Comparison of ENCODE assay signal across 19 cellular contexts in genomic region chr4:103100691-103101090, GRCh38.
"Had no signal": no experiment of that assay in that cellular context is flagged by ENCODE, and none has a peak within 500 bp of the region (broad histone marks: within the 10 kb centered on the region; RNA-seq: fewer than 3 reads in every experiment).

No MANE protein-coding gene starts in this region.

- H3K36me3 Mint-ChIP-seq: activated CD4-positive, alpha-beta memory T cell treated with anti-CD3 and anti-CD28 coated beads for 36 hours; natural killer cell had no signal

- H3K27me3 Mint-ChIP-seq: activated CD4-positive, alpha-beta memory T cell treated with anti-CD3 and anti-CD28 coated beads for 36 hours; dendritic cell treated with granulocyte-macrophage colony-stimulating factor and Interleukin-4, amounts not matched to agents 40 ng/mL and 50 ng/mL, for 4 days; progenitor cell of endocrine pancreas had no signal

- DNase-seq: activated CD4-positive, alpha-beta memory T cell treated with anti-CD3 and anti-CD28 coated beads for 36 hours; activated gamma-delta T cell treated with Interleukin-2 at 50 U/mL for 16 hours; activated T-cell treated with anti-CD3 and anti-CD28 coated beads for 4 hours; effector memory CD4-positive, alpha-beta T cell; foreskin keratinocyte; hippocampal formation; left colon; lower lobe of right lung; natural killer cell; occipital lobe; stimulated activated CD4-positive, alpha-beta T cell treated with anti-CD3 and anti-CD28 coated beads, Interleukin-2, amount 100 ng/mL, for 24 hours; stimulated activated naive CD4-positive, alpha-beta T cell treated with Interleukin-2 at 50 U/mL for 16 hours; T1000; thyroid gland had no signal

- H3K9me3 Mint-ChIP-seq: activated CD4-positive, alpha-beta memory T cell treated with anti-CD3 and anti-CD28 coated beads for 36 hours; activated naive CD4-positive, alpha-beta T cell treated with anti-CD3 and anti-CD28 coated beads, Interleukin-2, amount 50 U/mL, for 72 hours; activated T-helper 1 cell treated with anti-CD3 and anti-CD28 coated beads, Interleukin-12 subunit alpha, Interleukin-12 subunit beta, Interleukin-2, Interleukin-4 antibody, amounts not matched to agents 30 ng/mL and 10 ng/mL and 1 ng/mL, durations not matched to agents 14 hours and 24 hours and 36 hours; dendritic cell treated with granulocyte-macrophage colony-stimulating factor and Interleukin-4, amounts not matched to agents 40 ng/mL and 50 ng/mL, for 4 days; natural killer cell had no signal

- H3K27ac Mint-ChIP-seq: activated CD4-positive, alpha-beta memory T cell treated with anti-CD3 and anti-CD28 coated beads for 36 hours; activated T-helper 1 cell treated with anti-CD3 and anti-CD28 coated beads, Interleukin-12 subunit alpha, Interleukin-12 subunit beta, Interleukin-2, Interleukin-4 antibody, amounts not matched to agents 30 ng/mL and 10 ng/mL and 1 ng/mL, durations not matched to agents 14 hours and 24 hours and 36 hours; dendritic cell treated with granulocyte-macrophage colony-stimulating factor and Interleukin-4, amounts not matched to agents 40 ng/mL and 50 ng/mL, for 4 days; natural killer cell; progenitor cell of endocrine pancreas had no signal

- H3K36me3 ChIP-seq: lower lobe of right lung, thyroid gland had no signal

- H3K9me3 ChIP-seq: lower lobe of right lung, thyroid gland had no signal

- H3K4me3 Mint-ChIP-seq: activated CD4-positive, alpha-beta memory T cell treated with anti-CD3 and anti-CD28 coated beads for 36 hours; activated T-helper 1 cell treated with anti-CD3 and anti-CD28 coated beads, Interleukin-12 subunit alpha, Interleukin-12 subunit beta, Interleukin-2, Interleukin-4 antibody, amounts not matched to agents 30 ng/mL and 10 ng/mL and 1 ng/mL, durations not matched to agents 14 hours and 24 hours and 36 hours; dendritic cell treated with granulocyte-macrophage colony-stimulating factor and Interleukin-4, amounts not matched to agents 40 ng/mL and 50 ng/mL, for 4 days; natural killer cell had no signal

- FAIRE-seq: islet of Langerhans had no signal

- ATAC-seq: natural killer cell had no signal

- H3K27me3 ChIP-seq: foreskin keratinocyte, thyroid gland had no signal

- H3K27ac ChIP-seq: foreskin keratinocyte, lower lobe of right lung, thyroid gland had no signal

- H3K4me3 ChIP-seq: lower lobe of right lung, thyroid gland had no signal
